In genomic region chr13:109682534-109683244, GRCh38 we compare ENCODE assay signal across 29 cellular contexts.
"Had no signal": no experiment of that assay in that cellular context is flagged by ENCODE, and none has a peak within 500 bp of the region (broad histone marks: within the 10 kb centered on the region; RNA-seq: fewer than 3 reads in every experiment).

No MANE protein-coding gene starts in this region.

- H3K27me3 ChIP-seq: neural progenitor cell, ovary, sigmoid colon, stomach, thyroid gland, tibial nerve, upper lobe of left lung, vagina had no signal

- H3K36me3 Mint-ChIP-seq: naive thymus-derived CD4-positive, alpha-beta T cell; natural killer cell; neural progenitor cell; stimulated activated effector memory CD8-positive, alpha-beta T cell treated with anti-CD3 and anti-CD28 coated beads, Interleukin-12 subunit alpha, Interleukin-12 subunit beta, amount 100 ng/mL, for 72 hours; stimulated activated naive B cell treated with anti-CD40 and anti-IgM and Interleukin-4, amounts not matched to agents 10 μg/mL and 1 μg/mL and 100 μg/mL, for 72 hours had no signal

- H3K9me3 ChIP-seq: ovary, psoas muscle, sigmoid colon, stomach, thoracic aorta, thyroid gland, tibial nerve, upper lobe of left lung, vagina had no signal

- H2AFZ ChIP-seq: neural progenitor cell, parathyroid adenoma had no signal

- ATAC-seq: naive thymus-derived CD4-positive, alpha-beta T cell; natural killer cell; psoas muscle; right cardiac atrium; stimulated activated effector memory CD8-positive, alpha-beta T cell treated with anti-CD3 and anti-CD28 coated beads, Interleukin-12 subunit alpha, Interleukin-12 subunit beta, amount 100 ng/mL, for 72 hours; stimulated activated naive B cell treated with anti-CD40 and anti-IgM and Interleukin-4, amounts not matched to agents 10 μg/mL and 1 μg/mL and 100 μg/mL, for 72 hours had no signal

- H3K4me1 Mint-ChIP-seq: naive thymus-derived CD4-positive, alpha-beta T cell; natural killer cell; stimulated activated effector memory CD8-positive, alpha-beta T cell treated with anti-CD3 and anti-CD28 coated beads, Interleukin-12 subunit alpha, Interleukin-12 subunit beta, amount 100 ng/mL, for 72 hours; stimulated activated naive B cell treated with anti-CD40 and anti-IgM and Interleukin-4, amounts not matched to agents 10 μg/mL and 1 μg/mL and 100 μg/mL, for 72 hours had no signal

- H3K4me3 Mint-ChIP-seq: naive thymus-derived CD4-positive, alpha-beta T cell; natural killer cell; nephron; neural progenitor cell; stimulated activated effector memory CD8-positive, alpha-beta T cell treated with anti-CD3 and anti-CD28 coated beads, Interleukin-12 subunit alpha, Interleukin-12 subunit beta, amount 100 ng/mL, for 72 hours; stimulated activated naive B cell treated with anti-CD40 and anti-IgM and Interleukin-4, amounts not matched to agents 10 μg/mL and 1 μg/mL and 100 μg/mL, for 72 hours; stimulated activated naive CD8-positive, alpha-beta T cell treated with anti-CD3 and anti-CD28 coated beads, Interleukin-15, Interleukin-2, amounts not matched to agents 100 ng/mL and 50 ng/mL, for 24 hours had no signal

- H3K36me3 ChIP-seq: neural progenitor cell, ovary, sigmoid colon, stomach, thoracic aorta, thyroid gland, tibial nerve, upper lobe of left lung, vagina had no signal

- H3K4me1 ChIP-seq: sigmoid colon, upper lobe of left lung, vagina had no signal

- H3K4me3 ChIP-seq: neural progenitor cell, ovary, psoas muscle, sigmoid colon, stomach, thoracic aorta, thyroid gland, tibial nerve, upper lobe of left lung, vagina had no signal

- FAIRE-seq: small intestine, urothelium cell line had no signal

- H3K79me2 ChIP-seq: parathyroid adenoma had no signal

- H3K27ac ChIP-seq: neural progenitor cell, ovary, parathyroid adenoma, psoas muscle, sigmoid colon, thoracic aorta, thyroid gland, tibial nerve, upper lobe of left lung, vagina had no signal

- DNase-seq: naive thymus-derived CD4-positive, alpha-beta T cell; natural killer cell; occipital lobe; ovary; posterior cingulate gyrus; psoas muscle; right cardiac atrium; sigmoid colon; small intestine; stimulated activated CD4-positive, alpha-beta T cell treated with anti-CD3 and anti-CD28 coated beads, Interleukin-15, amount 100 ng/mL, for 24 hours; stimulated activated CD4-positive, alpha-beta T cell treated with anti-CD3 and anti-CD28 coated beads, Interleukin-2, amount 100 ng/mL, for 24 hours; stimulated activated CD4-positive, alpha-beta T cell treated with anti-CD3 and anti-CD28 coated beads, Interleukin-2, amount 100 ng/mL, for 48 hours; stimulated activated CD4-positive, alpha-beta T cell treated with anti-CD3 and anti-CD28 coated beads, Interleukin-4, amount 100 ng/mL, for 24 hours; stimulated activated naive B cell treated with anti-CD40 and anti-IgM and Interleukin-4, amounts not matched to agents 10 μg/mL and 1 μg/mL and 100 μg/mL, for 72 hours; stimulated activated naive CD4-positive, alpha-beta T cell treated with Interleukin-2 at 50 U/mL for 16 hours; stomach; trophoblast cell; upper lobe of left lung had no signal

- H3K9ac ChIP-seq: neural progenitor cell, parathyroid adenoma had no signal

- H3K9me3 Mint-ChIP-seq: natural killer cell; nephron; neural progenitor cell; stimulated activated effector memory CD8-positive, alpha-beta T cell treated with anti-CD3 and anti-CD28 coated beads, Interleukin-12 subunit alpha, Interleukin-12 subunit beta, amount 100 ng/mL, for 72 hours; stimulated activated naive B cell treated with anti-CD40 and anti-IgM and Interleukin-4, amounts not matched to agents 10 μg/mL and 1 μg/mL and 100 μg/mL, for 72 hours; stimulated activated naive CD8-positive, alpha-beta T cell treated with anti-CD3 and anti-CD28 coated beads, Interleukin-15, Interleukin-2, amounts not matched to agents 100 ng/mL and 50 ng/mL, for 24 hours had no signal

- H3K4me2 ChIP-seq: neural progenitor cell had no signal

- H3K27ac Mint-ChIP-seq: natural killer cell; nephron; neural progenitor cell; progenitor cell of endocrine pancreas; stimulated activated effector memory CD8-positive, alpha-beta T cell treated with anti-CD3 and anti-CD28 coated beads, Interleukin-12 subunit alpha, Interleukin-12 subunit beta, amount 100 ng/mL, for 72 hours; stimulated activated naive B cell treated with anti-CD40 and anti-IgM and Interleukin-4, amounts not matched to agents 10 μg/mL and 1 μg/mL and 100 μg/mL, for 72 hours; stimulated activated naive CD8-positive, alpha-beta T cell treated with anti-CD3 and anti-CD28 coated beads, Interleukin-15, Interleukin-2, amounts not matched to agents 100 ng/mL and 50 ng/mL, for 24 hours had no signal
